ENCODE assay signal across 8 cellular contexts in genomic region chr18:79465392-79465991, GRCh38.
DNase-seq lines count a peak whose midpoint lies in the region; ATAC-seq and TF ChIP-seq lines count a peak whose summit lies in the region.

No MANE protein-coding gene starts in this region.

- no peak overlapping the region for H4K91ac ChIP-seq in mesenchymal stem cell (ENCODE audit: low read length)

- no peak overlapping the region for H2AK5ac ChIP-seq in mesenchymal stem cell (ENCODE audit: low read length, severe bottlenecking)

- H2BK120ac ChIP-seq in mesenchymal stem cell (ENCODE audit: low read depth, low read length), result no peak overlapping the region

- no peak overlapping the region for H3K4ac ChIP-seq in mesenchymal stem cell (ENCODE audit: low read depth in 1 of 2, low read length in 2 of 2)

- peak overlapping the region; percentile 19 for H3K4me2 ChIP-seq in mesenchymal stem cell (ENCODE audit: low read length, poor library complexity, severe bottlenecking)

- H3K79me1 ChIP-seq in mesenchymal stem cell (replicated peaks; ENCODE audit: low read length, poor library complexity, severe bottlenecking), result no peaks in the 10 kb centered on the region

- DNase-seq in mesenchymal stem cell (no peak), DMS79 (lab: John Stamatoyannopoulos, UW) (no peak), D341Med (ENCODE audit: low spot score) (no peak), NCI-H510A treated with DMSO at 0.1 percent for 48 hours (lab: John Stamatoyannopoulos, UW) (no peak), SW 1271 (lab: John Stamatoyannopoulos, UW) (no peak)

- WGBS in mesenchymal stem cell, result 83% methylated on average over 26 of the region's 26 CpGs

- H2BK12ac ChIP-seq in mesenchymal stem cell (ENCODE audit: low read length in 2 of 2), result no peak overlapping the region

- ATAC-seq in GM18870 (IDR thresholded peaks at IDR 0.05; ENCODE audit: unreplicated experiment) (peak; percentile 74), HG02610 (IDR thresholded peaks at IDR 0.05; ENCODE audit: unreplicated experiment) (peak; percentile 77)

- no peak overlapping the region for H2AFZ ChIP-seq in mesenchymal stem cell (ENCODE audit: low read depth, low read length)

- H2BK5ac ChIP-seq in mesenchymal stem cell (ENCODE audit: low read depth, low read length, poor library complexity, severe bottlenecking), result no peak overlapping the region

- no peak overlapping the region for H3K27ac ChIP-seq in mesenchymal stem cell (ENCODE audit: low read length, poor library complexity, severe bottlenecking)

- H3K23ac ChIP-seq in mesenchymal stem cell (ENCODE audit: low read length in 2 of 2), result no peak overlapping the region

- no peak overlapping the region for H3K4me3 ChIP-seq in mesenchymal stem cell (ENCODE audit: insufficient read depth in 1 of 2, low read depth in 1 of 2, low read length in 2 of 2)

- H3K4me1 ChIP-seq in mesenchymal stem cell (ENCODE audit: control insufficient read depth, insufficient read depth, low read depth, low read length), result peaks cover 14% of the 10 kb centered on the region

- H4K8ac ChIP-seq in mesenchymal stem cell (ENCODE audit: low read length), result no peak overlapping the region

- no peak overlapping the region for H3K18ac ChIP-seq in mesenchymal stem cell (ENCODE audit: low read depth in 1 of 2, low read length in 2 of 2)

- peak overlapping the region; percentile 26 for H3K9ac ChIP-seq in mesenchymal stem cell (ENCODE audit: low read length)

- H3K14ac ChIP-seq in mesenchymal stem cell (ENCODE audit: low read length in 2 of 2), result no peak overlapping the region

- no peak overlapping the region for H2BK15ac ChIP-seq in mesenchymal stem cell (ENCODE audit: low read depth, poor library complexity, severe bottlenecking)

- no peaks in the 10 kb centered on the region for H3K9me3 ChIP-seq in mesenchymal stem cell (ENCODE audit: control insufficient read depth, low read length)

- no peaks in the 10 kb centered on the region for H3K27me3 ChIP-seq in mesenchymal stem cell (ENCODE audit: control insufficient read depth in 1 of 2, insufficient read depth in 1 of 2, low read length in 2 of 2)

- H3K36me3 ChIP-seq in mesenchymal stem cell (ENCODE audit: control insufficient read depth in 1 of 2, insufficient read depth in 2 of 2, low read depth in 1 of 2, low read length in 2 of 2), result peaks cover 7 to 14% of the 10 kb centered on the region in 2 experiments

- TF ChIP-seq POLR2A in Raji (IDR thresholded peaks at IDR 0.05; ENCODE audit: insufficient read depth, low read depth, low read length), result peak; percentile 81
